Comparison of ENCODE assay signal across 13 cellular contexts in the genomic region with DNA sequence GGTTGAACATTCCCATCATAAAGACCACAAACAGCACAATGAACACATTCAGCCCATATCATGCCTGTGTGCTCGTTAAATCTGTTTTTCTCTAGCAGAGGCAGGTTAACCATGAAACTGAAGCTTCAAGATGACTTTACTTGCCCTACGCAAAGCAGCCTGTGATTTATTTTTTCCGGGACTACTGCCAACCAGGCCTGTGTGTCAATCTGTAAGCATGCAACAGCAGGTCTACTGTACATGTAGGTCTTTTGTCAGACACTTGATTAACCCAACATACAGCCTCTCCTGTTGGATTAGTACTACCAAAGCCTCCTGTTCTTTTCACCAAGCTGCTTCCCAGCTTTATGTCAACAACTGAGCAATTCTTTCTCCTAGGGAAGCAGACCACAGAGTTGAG.
DNase-seq lines count a peak whose midpoint lies in the region; FAIRE-seq and TF ChIP-seq lines count a peak whose summit lies in the region.
"Had no signal": no experiment of that assay in that cellular context is flagged by ENCODE, and none has a peak within 500 bp of the region (broad histone marks: within the 10 kb centered on the region; RNA-seq: fewer than 3 reads in every experiment).

No MANE protein-coding gene starts in this region.

- H3K27ac ChIP-seq in RWPE1 (peak overlapping the region; percentile 73), tibial nerve (no peak overlapping the region)
- H3K27ac ChIP-seq: left lung, neutrophil had no signal

- no peaks in the 10 kb centered on the region for H3K36me3 ChIP-seq in tibial nerve
- H3K36me3 ChIP-seq: left lung, neutrophil had no signal

- H3K27me3 ChIP-seq in tibial nerve: no peaks in the 10 kb centered on the region
- H3K27me3 ChIP-seq: left lung, neutrophil had no signal

- H3K9me3 ChIP-seq in tibial nerve: peaks cover 0 to 24% (median 0%) of the 10 kb centered on the region in 4 donors

- TF ChIP-seq POLR2A in tibial nerve (IDR thresholded peaks at IDR 0.05): no peak

- 49 to 56% methylated on average over 3 of the region's 3 CpGs for WGBS in tibial nerve, 2 donors

- CTCF ChIA-PET in RWPE1 (lab: Yijun Ruan, JAX): no interaction called here

- H3K4me1 ChIP-seq in tibial nerve: no peaks in the 10 kb centered on the region

- TF ChIP-seq EP300 in tibial nerve (IDR thresholded peaks at IDR 0.05): no peak

- no peak for TF ChIP-seq CTCF in RWPE1 (conservative IDR thresholded peaks at IDR 0.05; ENCODE audit: low read depth)
- no peak for TF ChIP-seq CTCF in tibial nerve (IDR thresholded peaks at IDR 0.05)

- H3K4me3 ChIP-seq in tibial nerve: no peak overlapping the region
- H3K4me3 ChIP-seq: left lung had no signal

- DNase-seq in A172 (ENCODE audit: low spot score) (peak; percentile 11), DMS153 (lab: John Stamatoyannopoulos, UW) (peak; percentile 98), RWPE1 (ENCODE audit: low spot score) (peak; percentile 66), fibroblast of peridontal ligament (ENCODE audit: extremely low read depth) (peak; percentile 42), tibial nerve (ENCODE audit: low spot score in 2 of 2) (no peak), DMS79 (lab: John Stamatoyannopoulos, UW) (no peak), HTR-8/SVneo (ENCODE audit: insufficient read length, low spot score) (no peak), NCI-H510A (lab: John Stamatoyannopoulos, UW) (no peak)
- DNase-seq: activated B cell treated with CpG ODN at 0.5 μM for 24 hours, activated gamma-delta T cell treated with Interleukin-2 at 50 U/mL for 16 hours, left lung, NCI-H1092 had no signal

- POLR2A ChIA-PET in RWPE1 (lab: Yijun Ruan, JAX; ENCODE audit: low non-redundant PET): no interaction called here

- no peak for FAIRE-seq in HTR-8/SVneo (lab: Jason Lieb, UNC)

Comparison
In these comparisons a context has a peak if more than half of its experiments do, and no peak if none do; other contexts are left out.
1. DNase-seq: peak in A172 (single experiment), DMS153 (single experiment), RWPE1 (single experiment) and fibroblast of peridontal ligament (single experiment); none in tibial nerve (0 of 2), DMS79 (single experiment), HTR-8/SVneo (single experiment) and NCI-H510A (single experiment).